ENCODE assay signal across 8 cellular contexts in the genomic region with DNA sequence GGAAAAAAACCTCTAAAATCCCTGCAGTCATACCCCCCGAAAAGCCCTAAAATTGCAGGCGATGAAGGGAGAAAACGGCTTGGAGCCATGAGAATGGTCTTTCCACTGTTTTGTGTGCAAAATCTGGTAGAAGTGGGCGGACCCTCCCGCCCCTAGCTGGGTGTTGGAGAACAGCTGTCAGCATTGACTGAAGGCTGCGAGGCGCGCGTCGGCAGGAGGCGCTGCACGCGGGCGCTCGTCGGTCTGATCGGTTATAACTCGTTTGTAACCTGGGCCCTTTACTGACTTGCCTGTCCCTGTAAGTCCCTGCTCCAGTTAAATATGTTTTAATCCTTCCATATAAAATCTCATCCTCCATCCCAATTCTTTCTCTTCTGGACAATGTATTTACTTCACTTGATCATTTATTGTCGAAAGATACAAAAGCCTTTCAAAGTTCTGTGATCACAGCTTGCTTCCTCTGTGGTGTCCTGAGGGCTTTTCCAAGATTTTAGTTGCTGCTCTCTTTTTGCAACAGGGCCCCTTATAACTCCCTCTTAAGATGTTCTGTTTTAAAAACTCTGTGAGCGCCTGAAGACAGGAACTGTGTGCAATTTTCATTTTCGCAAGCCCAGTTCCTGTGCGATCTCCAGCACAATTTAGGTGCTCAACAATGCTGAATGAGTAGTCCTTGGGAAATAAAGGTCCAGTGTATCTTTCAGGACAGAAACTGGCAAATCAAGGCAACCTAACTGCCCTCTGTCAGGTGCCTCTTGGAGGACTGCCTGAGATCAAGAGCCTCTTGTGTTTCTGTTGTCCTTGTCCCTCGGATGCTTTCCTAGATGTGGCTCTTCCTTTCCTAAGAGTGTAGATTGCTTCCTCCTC. TPM values are rescaled to one million over a fixed set of nuclear protein-coding genes. Genes with fewer than 3 reads are reported as not detected.
DNase-seq lines count a peak whose midpoint lies in the region; FAIRE-seq and TF ChIP-seq lines count a peak whose summit lies in the region.

No MANE protein-coding gene starts in this region.

- DNase-seq in AG09309 (ENCODE audit: low read depth), result no peak
- DNase-seq in GM19239 (ENCODE audit: insufficient read length, low spot score), result peak; percentile 42
- peak; percentile 84 for DNase-seq in HT1080 (ENCODE audit: low read depth)
- peak; percentile 76 for DNase-seq in NK-92 treated with Interleukin-12 subunit alpha and Interleukin-12 subunit beta, amount 100 ng/mL, for 24 hours (lab: John Stamatoyannopoulos, UW)
- peak in 2 of 3 experiments; percentile 44 to 54 for DNase-seq in activated CD8-positive, alpha-beta memory T cell treated with anti-CD3 and anti-CD28 coated beads for 48 hours (ENCODE audit: low read depth in 2 of 3, low spot score in 2 of 3)
- peak; percentile 93 for DNase-seq in endodermal cell
- peak; percentile 47 to 74 for DNase-seq in mesothelial cell of epicardium (ENCODE audit: low spot score in 2 of 2, unreplicated experiment in 2 of 2)
- DNase-seq in stimulated activated CD8-positive, alpha-beta memory T cell treated with anti-CD3 and anti-CD28 coated beads, Interleukin-15, amount 100 ng/mL, for 4 hours (ENCODE audit: low read depth in 2 of 2), result peak; percentile 65 to 72

- peak overlapping the region; percentile 83 for H3K27ac ChIP-seq in endodermal cell (ENCODE audit: low read depth, low read length)

- H3K9me3 Mint-ChIP-seq in endodermal cell (no peaks in the 10 kb centered on the region), mesothelial cell of epicardium (no peaks in the 10 kb centered on the region)

- peak overlapping the region; percentile 92 for H3K27ac Mint-ChIP-seq in endodermal cell
- H3K27ac Mint-ChIP-seq in mesothelial cell of epicardium, result peak overlapping the region; percentile 97

- H3K9ac ChIP-seq in endodermal cell (ENCODE audit: extremely low read depth, low read length, poor library complexity, severe bottlenecking), result peak overlapping the region; percentile 38

- H3K36me3 Mint-ChIP-seq in endodermal cell (ENCODE audit: low read depth), result no peaks in the 10 kb centered on the region
- H3K36me3 Mint-ChIP-seq in mesothelial cell of epicardium, result no peaks in the 10 kb centered on the region

- TF ChIP-seq CTCF in AG09309 (IDR thresholded peaks at IDR 0.05; ENCODE audit: control insufficient read depth, insufficient read depth, low read depth, low read length, missing control alignments) (peak; percentile 93), endodermal cell (conservative IDR thresholded peaks at IDR 0.05) (peak; percentile 95), mesothelial cell of epicardium (IDR thresholded peaks at IDR 0.05; ENCODE audit: unreplicated experiment) (peak; percentile 40)

- peak; percentile 64 for FAIRE-seq in GM19239 (lab: Jason Lieb, UNC)

- no peaks in the 10 kb centered on the region for H3K27me3 ChIP-seq in endodermal cell (ENCODE audit: control insufficient read depth, insufficient read depth, low read length, poor library complexity, severe bottlenecking)

- H3K9me3 ChIP-seq in endodermal cell (ENCODE audit: control insufficient read depth, low read length), result no peaks in the 10 kb centered on the region

- H3K4me1 Mint-ChIP-seq in endodermal cell (peaks cover 29% of the 10 kb centered on the region), mesothelial cell of epicardium (peaks cover 45% of the 10 kb centered on the region)

- H3K4me3 Mint-ChIP-seq in endodermal cell (peak overlapping the region; percentile 85), mesothelial cell of epicardium (peak overlapping the region; percentile 92)

- no peaks in the 10 kb centered on the region for H3K27me3 Mint-ChIP-seq in endodermal cell (ENCODE audit: insufficient read depth)
- no peaks in the 10 kb centered on the region for H3K27me3 Mint-ChIP-seq in mesothelial cell of epicardium (ENCODE audit: low read depth)

- H3K4me1 ChIP-seq in endodermal cell (ENCODE audit: control insufficient read depth, insufficient read depth, low read length), result no peaks in the 10 kb centered on the region

- H3K4me3 ChIP-seq in AG09309 (ENCODE audit: control insufficient read depth, low read depth, low read length), result peak overlapping the region; percentile 67
- peak overlapping the region; percentile 98 for H3K4me3 ChIP-seq in endodermal cell (ENCODE audit: low read length)

- WGBS in endodermal cell (ENCODE audit: insufficient coverage in 1 of 2, insufficient read length in 1 of 2), 2 experiments, result 19 to 33% methylated on average over 14 to 23 of the region's 23 CpGs

- no peaks in the 10 kb centered on the region for H3K36me3 ChIP-seq in endodermal cell (ENCODE audit: control insufficient read depth, insufficient read depth, low read length)

RNA-seq across cellular contexts. Expression of a gene that starts 0.9 kb away (rescaled TPM):
- total RNA-seq in HT1080 (2014; rRNA removed; shearing (Covaris generic)), result 29.2 and 34.6 TPM in 2 replicates
- 32.2 and 34.1 TPM in 2 replicates for polyA plus RNA-seq in HT1080 (2015; cell fraction: cytosol; rRNA removed)
- 34.9 and 40.5 TPM in 2 replicates for polyA plus RNA-seq in HT1080 (2015; cell fraction: nucleus; rRNA removed)
- 10 to 100 TPM; 70.9 to 74.1 TPM for total RNA-seq in endodermal cell
- 71.7 TPM for polyA plus RNA-seq in endodermal cell (2013, experiment 1 of 2)
- 70.4 TPM for polyA plus RNA-seq in endodermal cell (2013, experiment 2 of 2)
- total RNA-seq in mesothelial cell of epicardium, result 73.9 to 84.8 TPM (median 80.7 TPM) in 3 replicates

Comparison
In these comparisons a context has a peak if more than half of its experiments do, and no peak if none do; other contexts are left out.
1. CTCF ChIP-seq: peak in every context shown above with its lines; median percentile 95 in endodermal cell; 93 in AG09309; 40 in mesothelial cell of epicardium.